In genomic region chr12:27014859-27015729, GRCh38 we compare ENCODE assay signal across 8 cellular contexts. TPM values are rescaled to one million over a fixed set of nuclear protein-coding genes. Genes with fewer than 3 reads are reported as not detected.
DNase-seq lines count a peak whose midpoint lies in the region; ATAC-seq, FAIRE-seq and TF ChIP-seq lines count a peak whose summit lies in the region.

No MANE protein-coding gene starts in this region.

- H3K4me2 ChIP-seq in A549, result peak overlapping the region; percentile 90

- H3K4me1 ChIP-seq in A549, result peaks cover 34% of the 10 kb centered on the region
- peaks cover 21% of the 10 kb centered on the region for H3K4me1 ChIP-seq in iPS-20b (ENCODE audit: insufficient read depth, low read length)
- peaks cover 14% of the 10 kb centered on the region for H3K4me1 ChIP-seq in stomach smooth muscle (ENCODE audit: control insufficient read depth, insufficient read depth, low read length)

- H3K36me3 Mint-ChIP-seq in activated T-helper 17 cell treated with anti-CD3 and anti-CD28 coated beads, Interleukin-2, amount 50 U/mL, for 72 hours (ENCODE audit: low read depth), result peaks cover 11% of the 10 kb centered on the region

- TF ChIP-seq RAD21 in A549 (conservative IDR thresholded peaks at IDR 0.05 in 1 of 2, IDR thresholded peaks at IDR 0.05 in 1 of 2), result no peak

- no peaks in the 10 kb centered on the region for H3K9me3 ChIP-seq in A549
- H3K9me3 ChIP-seq in iPS-20b (ENCODE audit: insufficient read depth, low read depth, low read length), result no peaks in the 10 kb centered on the region
- no peaks in the 10 kb centered on the region for H3K9me3 ChIP-seq in stomach smooth muscle (ENCODE audit: control insufficient read depth in 2 of 2, low read length in 2 of 2)

- H3K27me3 Mint-ChIP-seq in activated T-helper 17 cell treated with anti-CD3 and anti-CD28 coated beads, Interleukin-2, amount 50 U/mL, for 72 hours, result no peaks in the 10 kb centered on the region

- no peak for TF ChIP-seq POLR2A in A549 (IDR thresholded peaks at IDR 0.05; ENCODE audit: low read length)

- peak in 1 of 2 experiments; percentile 16 for DNase-seq in A549 (ENCODE audit: low read depth in 1 of 2, low spot score in 1 of 2)
- no peak for DNase-seq in activated effector memory CD4-positive, alpha-beta T cell treated with Interleukin-2 at 50 U/mL for 16 hours
- no peak for DNase-seq in amniotic stem cell (lab: John Stamatoyannopoulos, UW)

- ATAC-seq in A549, result peak; percentile 12 to 14; a peak in 4 of 6 replicates
- ATAC-seq in GM21515 (IDR thresholded peaks at IDR 0.05; ENCODE audit: unreplicated experiment), result peak; percentile 30
- no peak for ATAC-seq in activated T-helper 17 cell treated with anti-CD3 and anti-CD28 coated beads, Interleukin-2, amount 50 U/mL, for 72 hours (replicated peaks)
- no peak for ATAC-seq in GM18502 (IDR thresholded peaks at IDR 0.05; ENCODE audit: poor library complexity, unreplicated experiment)

- no peak for FAIRE-seq in A549 (lab: Jason Lieb, UNC)

- H3K9me3 Mint-ChIP-seq in activated T-helper 17 cell treated with anti-CD3 and anti-CD28 coated beads, Interleukin-2, amount 50 U/mL, for 72 hours, result no peaks in the 10 kb centered on the region

- WGBS in A549 (ENCODE audit: missing lambda C conversion rate), result 53% methylated on average over 12 of the region's 12 CpGs

- H3K36me3 ChIP-seq in iPS-20b (ENCODE audit: insufficient read depth, low read depth, low read length) (no peaks in the 10 kb centered on the region), stomach smooth muscle (ENCODE audit: control insufficient read depth in 2 of 2, insufficient read depth in 2 of 2, low read length in 2 of 2) (no peaks in the 10 kb centered on the region)

- H3K27ac ChIP-seq in A549 (peak overlapping the region; percentile 82 to 90), iPS-20b (ENCODE audit: low read length) (peak overlapping the region; percentile 43), stomach smooth muscle (ENCODE audit: low read length) (peak overlapping the region; percentile 93)

- TF ChIP-seq EP300 in A549 (IDR thresholded peaks at IDR 0.05), result no peak

- POLR2A ChIA-PET in A549 (lab: Yijun Ruan, JAX), result interaction anchor here (0.6 to 2.3 kb wide), 4 partner anchors 230 to 509 kb away, joined by 3 to 16 read pairs (median 5); partner anchors contain the start of genes PPFIBP1 and STK38L

- H3K4me3 ChIP-seq in A549 (peak overlapping the region; percentile 73; the same call in 2 of the 3 replicates), iPS-20b (ENCODE audit: low read length) (peak overlapping the region; percentile 94), stomach smooth muscle (ENCODE audit: low read length in 2 of 2) (peak overlapping the region; percentile 93 to 97)

- H3K4me1 Mint-ChIP-seq in activated T-helper 17 cell treated with anti-CD3 and anti-CD28 coated beads, Interleukin-2, amount 50 U/mL, for 72 hours, result peaks cover 23% of the 10 kb centered on the region

- H3K27ac Mint-ChIP-seq in activated T-helper 17 cell treated with anti-CD3 and anti-CD28 coated beads, Interleukin-2, amount 50 U/mL, for 72 hours, result peak overlapping the region; percentile 92

- CTCF ChIA-PET in A549 (lab: Yijun Ruan, JAX), result interaction anchor here (0.7 to 6.7 kb wide), 36 partner anchors 8 to 636 kb away, joined by 3 to 104 read pairs (median 4); partner anchors contain the start of genes ITPR2, MED21 and STK38L

- peak overlapping the region; percentile 87 for H3K4me3 Mint-ChIP-seq in activated T-helper 17 cell treated with anti-CD3 and anti-CD28 coated beads, Interleukin-2, amount 50 U/mL, for 72 hours

- no peak for TF ChIP-seq CTCF in A549 (IDR thresholded peaks at IDR 0.05)

- no peaks in the 10 kb centered on the region for H3K27me3 ChIP-seq in iPS-20b (ENCODE audit: insufficient read depth, low read length)
- no peaks in the 10 kb centered on the region for H3K27me3 ChIP-seq in stomach smooth muscle (ENCODE audit: control insufficient read depth in 1 of 2, insufficient read depth in 2 of 2, low read length in 2 of 2)

- H3K9ac ChIP-seq in iPS-20b (ENCODE audit: low read depth, low read length) (peak overlapping the region; percentile 79; the same call in 1 of the 2 replicates), stomach smooth muscle (ENCODE audit: low read length in 2 of 2) (peak overlapping the region; percentile 95 to 98)

TF ChIP-seq in A549, 52 proteins besides CTCF, POLR2A, EP300 and RAD21:
- no peak for TF ChIP-seq ZFP36 (IDR thresholded peaks at IDR 0.05; ENCODE audit: borderline replicate concordance, partially characterized antibody)
- TF ChIP-seq HDAC2 (IDR thresholded peaks at IDR 0.05), result no peak
- TF ChIP-seq FOSL2 (IDR thresholded peaks at IDR 0.05), result no peak
- TF ChIP-seq FOSL2 (CRISPR knock-in tag; IDR thresholded peaks at IDR 0.05), result no peak
- TF ChIP-seq ELK1 (IDR thresholded peaks at IDR 0.05; ENCODE audit: low read depth, low read length), result no peak
- TF ChIP-seq, protein P1, sequence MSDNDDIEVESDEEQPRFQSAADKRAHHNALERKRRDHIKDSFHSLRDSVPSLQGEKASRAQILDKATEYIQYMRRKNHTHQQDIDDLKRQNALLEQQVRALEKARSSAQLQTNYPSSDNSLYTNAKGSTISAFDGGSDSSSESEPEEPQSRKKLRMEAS (IDR thresholded peaks at IDR 0.05), result no peak
- TF ChIP-seq GATA3 (IDR thresholded peaks at IDR 0.05; ENCODE audit: borderline replicate concordance), result no peak
- no peak for TF ChIP-seq ZSCAN20 (CRISPR knock-in tag; IDR thresholded peaks at IDR 0.05)
- TF ChIP-seq, protein P2, sequence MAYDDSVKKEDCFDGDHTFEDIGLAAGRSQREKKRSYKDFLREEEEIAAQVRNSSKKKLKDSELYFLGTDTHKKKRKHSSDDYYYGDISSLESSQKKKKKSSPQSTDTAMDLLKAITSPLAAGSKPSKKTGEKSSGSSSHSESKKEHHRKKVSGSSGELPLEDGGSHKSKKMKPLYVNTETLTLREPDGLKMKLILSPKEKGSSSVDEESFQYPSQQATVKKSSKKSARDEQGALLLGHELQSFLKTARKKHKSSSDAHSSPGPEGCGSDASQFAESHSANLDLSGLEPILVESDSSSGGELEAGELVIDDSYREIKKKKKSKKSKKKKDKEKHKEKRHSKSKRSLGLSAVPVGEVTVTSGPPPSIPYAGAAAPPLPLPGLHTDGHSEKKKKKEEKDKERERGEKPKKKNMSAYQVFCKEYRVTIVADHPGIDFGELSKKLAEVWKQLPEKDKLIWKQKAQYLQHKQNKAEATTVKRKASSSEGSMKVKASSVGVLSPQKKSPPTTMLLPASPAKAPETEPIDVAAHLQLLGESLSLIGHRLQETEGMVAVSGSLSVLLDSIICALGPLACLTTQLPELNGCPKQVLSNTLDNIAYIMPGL (CRISPR knock-in tag; IDR thresholded peaks at IDR 0.05; ENCODE audit: borderline replicate concordance), result no peak
- TF ChIP-seq, protein P3, sequence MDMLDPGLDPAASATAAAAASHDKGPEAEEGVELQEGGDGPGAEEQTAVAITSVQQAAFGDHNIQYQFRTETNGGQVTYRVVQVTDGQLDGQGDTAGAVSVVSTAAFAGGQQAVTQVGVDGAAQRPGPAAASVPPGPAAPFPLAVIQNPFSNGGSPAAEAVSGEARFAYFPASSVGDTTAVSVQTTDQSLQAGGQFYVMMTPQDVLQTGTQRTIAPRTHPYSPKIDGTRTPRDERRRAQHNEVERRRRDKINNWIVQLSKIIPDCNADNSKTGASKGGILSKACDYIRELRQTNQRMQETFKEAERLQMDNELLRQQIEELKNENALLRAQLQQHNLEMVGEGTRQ (IDR thresholded peaks at IDR 0.05), result no peak
- TF ChIP-seq FOSB (CRISPR knock-in tag; IDR thresholded peaks at IDR 0.05), result no peak
- no peak for TF ChIP-seq NFE2L2 (conservative IDR thresholded peaks at IDR 0.05; ENCODE audit: low read length)
- TF ChIP-seq MYC (IDR thresholded peaks at IDR 0.05; ENCODE audit: borderline replicate concordance, low read length), result no peak
- no peak for TF ChIP-seq TFCP2L1 (CRISPR knock-in tag; IDR thresholded peaks at IDR 0.05)
- TF ChIP-seq CHD2 (IDR thresholded peaks at IDR 0.05; ENCODE audit: low read length, partially characterized antibody), result no peak

RNA-seq across cellular contexts. Expression of gene TM7SF3, which starts 0.9 kb away (rescaled TPM):
- polyA plus RNA-seq in A549 (2011; rRNA removed), result 177 and 329 TPM in 2 replicates
- polyA plus RNA-seq in A549 (2012; cell fraction: cytosol; rRNA removed), result 43.6 and 58.2 TPM in 2 replicates
- polyA plus RNA-seq in A549 (2012; cell fraction: nucleus; rRNA removed), result 32.9 and 45.5 TPM in 2 replicates
- 67.8 to 68.3 TPM (median 67.9 TPM) in 3 replicates for polyA plus RNA-seq in A549 (2017; fragmentation: RNase III; extraction: RNeasy Plus Mini Kit Qiagen cat#74134 plus additional on column Dnase treatment)
- 210 and 236 TPM in 2 replicates for polyA minus RNA-seq in A549 (2011; rRNA and poly(A)+ RNA removed)
- 10 to 100 TPM; 30.7 to 42.7 TPM for total RNA-seq in activated T-helper 17 cell treated with anti-CD3 and anti-CD28 coated beads, Interleukin-2, amount 50 U/mL, for 72 hours

RNA-seq across cellular contexts. Expression of gene MED21, which starts 7.3 kb away (rescaled TPM):
- polyA plus RNA-seq in A549 (2011; rRNA removed) (73.5 and 75.9 TPM in 2 replicates), A549 (2017; fragmentation: RNase III; extraction: RNeasy Plus Mini Kit Qiagen cat#74134 plus additional on column Dnase treatment) (24.0 to 28.3 TPM (median 26.5 TPM) in 3 replicates)
- 14.6 and 16.6 TPM in 2 replicates for polyA plus RNA-seq in A549 (2012; cell fraction: cytosol; rRNA removed)
- polyA plus RNA-seq in A549 (2012; cell fraction: nucleus; rRNA removed), result 4.6 and 7.4 TPM in 2 replicates
- 94.0 and 111 TPM in 2 replicates for polyA minus RNA-seq in A549 (2011; rRNA and poly(A)+ RNA removed)
- total RNA-seq in activated T-helper 17 cell treated with anti-CD3 and anti-CD28 coated beads, Interleukin-2, amount 50 U/mL, for 72 hours, result 10 to 100 TPM; 32.6 to 36.0 TPM

Comparison
In these comparisons a context has a peak if more than half of its experiments do, and no peak if none do; other contexts are left out.
1. ATAC-seq: peak in A549 (2 of 2) and GM21515 (single experiment); none in activated T-helper 17 cell treated with anti-CD3 and anti-CD28 coated beads, Interleukin-2, amount 50 U/mL, for 72 hours (single experiment) and GM18502 (single experiment).
2. H3K27ac ChIP-seq: peak in every context shown above with its lines; median percentile 93 in stomach smooth muscle; 86 in A549; 43 in iPS-20b.
3. Peak in every context shown above with its lines, with median percentiles within 50 percentile points of each other: H3K4me3 ChIP-seq.